Comparison of ENCODE assay signal across 37 cellular contexts in the genomic region with DNA sequence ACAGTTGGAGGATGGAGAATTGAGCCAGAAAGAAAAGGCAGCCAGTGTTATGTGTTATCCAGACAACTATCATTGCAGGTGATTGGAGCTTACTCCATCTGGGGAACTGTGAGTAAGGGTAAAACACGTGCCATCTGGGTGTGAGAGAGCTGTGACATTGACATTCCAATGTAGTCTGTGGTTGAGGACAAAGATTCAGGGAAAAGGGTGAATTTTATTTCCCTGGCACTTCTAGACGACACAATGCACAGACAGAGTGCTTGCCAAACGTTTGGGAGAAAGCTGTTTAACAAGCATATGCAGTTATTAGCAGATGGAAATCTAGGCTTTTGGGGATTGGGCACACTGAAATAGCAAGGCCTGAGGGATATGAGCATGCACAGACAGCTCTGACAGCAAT. TPM values are rescaled to one million over a fixed set of nuclear protein-coding genes. Genes with fewer than 3 reads are reported as not detected.
DNase-seq lines count a peak whose midpoint lies in the region; ATAC-seq and TF ChIP-seq lines count a peak whose summit lies in the region.
"Had no signal": no experiment of that assay in that cellular context is flagged by ENCODE, and none has a peak within 500 bp of the region (broad histone marks: within the 10 kb centered on the region; RNA-seq: fewer than 3 reads in every experiment).

No MANE protein-coding gene starts in this region.

- H2AFZ ChIP-seq in smooth muscle cell (ENCODE audit: low read depth), result no peak overlapping the region
- H2AFZ ChIP-seq: neural progenitor cell had no signal

- H3K4me1 ChIP-seq in smooth muscle cell (ENCODE audit: low read depth), result peaks cover 23% of the 10 kb centered on the region
- no peaks in the 10 kb centered on the region for H3K4me1 ChIP-seq in left lung
- H3K4me1 ChIP-seq: ascending aorta, Caco-2, neural progenitor cell, pancreas, testis had no signal

- H3K27me3 Mint-ChIP-seq in T-helper 1 cell treated with Interleukin-12 subunit alpha and Interleukin-12 subunit beta and Interleukin-4 antibody, amounts not matched to agents 30 μg/mL and 1 μg/mL, for 36 hours (ENCODE audit: low read depth), result peaks cover 4% of the 10 kb centered on the region
- no peaks in the 10 kb centered on the region for H3K27me3 Mint-ChIP-seq in stimulated activated memory B cell treated with anti-CD40 and anti-IgM and Interleukin-4, amounts not matched to agents 10 μg/mL and 1 μg/mL and 100 μg/mL, for 72 hours
- H3K27me3 Mint-ChIP-seq in T-helper 2 cell treated with Interferon-gamma antibody and Interleukin-4, amounts not matched to agents 5 μg/mL and 100 μg/mL, for 36 hours (ENCODE audit: low read depth), result no peaks in the 10 kb centered on the region
- H3K27me3 Mint-ChIP-seq: activated naive CD8-positive, alpha-beta T cell treated with anti-CD3 and anti-CD28 coated beads, Interleukin-2, amount 10 ng/mL, durations not matched to agents 7 days and 5 days had no signal

- H3K36me3 ChIP-seq in smooth muscle cell (ENCODE audit: low read depth) (no peaks in the 10 kb centered on the region), left lung (no peaks in the 10 kb centered on the region)
- H3K36me3 ChIP-seq: ascending aorta, neural progenitor cell, pancreas, SJCRH30 had no signal

- peaks cover 8% of the 10 kb centered on the region for H3K9me3 Mint-ChIP-seq in T-helper 1 cell treated with Interleukin-12 subunit alpha and Interleukin-12 subunit beta and Interleukin-4 antibody, amounts not matched to agents 30 μg/mL and 1 μg/mL, for 36 hours
- peaks cover 8% of the 10 kb centered on the region for H3K9me3 Mint-ChIP-seq in stimulated activated memory B cell treated with anti-CD40 and anti-IgM and Interleukin-4, amounts not matched to agents 10 μg/mL and 1 μg/mL and 100 μg/mL, for 72 hours
- no peaks in the 10 kb centered on the region for H3K9me3 Mint-ChIP-seq in T-helper 2 cell treated with Interferon-gamma antibody and Interleukin-4, amounts not matched to agents 5 μg/mL and 100 μg/mL, for 36 hours

- H4K20me1 ChIP-seq in smooth muscle cell (ENCODE audit: low read depth), result no peaks in the 10 kb centered on the region

- H3K36me3 Mint-ChIP-seq in T-helper 1 cell treated with Interleukin-12 subunit alpha and Interleukin-12 subunit beta and Interleukin-4 antibody, amounts not matched to agents 30 μg/mL and 1 μg/mL, for 36 hours (ENCODE audit: low read depth), result no peaks in the 10 kb centered on the region
- H3K36me3 Mint-ChIP-seq in stimulated activated memory B cell treated with anti-CD40 and anti-IgM and Interleukin-4, amounts not matched to agents 10 μg/mL and 1 μg/mL and 100 μg/mL, for 72 hours, result no peaks in the 10 kb centered on the region
- no peaks in the 10 kb centered on the region for H3K36me3 Mint-ChIP-seq in T-helper 2 cell treated with Interferon-gamma antibody and Interleukin-4, amounts not matched to agents 5 μg/mL and 100 μg/mL, for 36 hours (ENCODE audit: low read depth)
- H3K36me3 Mint-ChIP-seq: activated CD8-positive, alpha-beta memory T cell treated with anti-CD3 and anti-CD28 coated beads, Interleukin-2, amount 10 ng/mL, durations not matched to agents 7 days and 5 days; activated naive CD8-positive, alpha-beta T cell treated with anti-CD3 and anti-CD28 coated beads, Interleukin-2, amount 10 ng/mL, durations not matched to agents 7 days and 5 days; CD14-positive monocyte; neural progenitor cell; T-cell had no signal

- H3F3A ChIP-seq in smooth muscle cell (ENCODE audit: low read depth), result no peaks in the 10 kb centered on the region

- ATAC-seq in HG02763 (IDR thresholded peaks at IDR 0.05; ENCODE audit: unreplicated experiment) (peak; percentile 5), left lung (no peak)
- no peak for ATAC-seq in stimulated activated memory B cell treated with anti-CD40 and anti-IgM and Interleukin-4, amounts not matched to agents 10 μg/mL and 1 μg/mL and 100 μg/mL, for 72 hours
- ATAC-seq: activated CD8-positive, alpha-beta memory T cell treated with anti-CD3 and anti-CD28 coated beads, Interleukin-2, amount 10 ng/mL, durations not matched to agents 7 days and 5 days; activated T-cell treated with anti-CD3 and anti-CD28 coated beads, Interleukin-2, amount 50 U/mL, for 4 hours; effector memory CD8-positive, alpha-beta T cell; left cardiac atrium; T-cell had no signal

- peak overlapping the region; percentile 60 for H3K27ac ChIP-seq in smooth muscle cell (ENCODE audit: low read depth)
- no peak overlapping the region for H3K27ac ChIP-seq in left lung
- H3K27ac ChIP-seq: 22Rv1, ascending aorta, HL-60, neural progenitor cell, pancreas, skin epidermis, testis had no signal

- H3K9ac ChIP-seq in smooth muscle cell (ENCODE audit: low read depth), result peak overlapping the region; percentile 1
- H3K9ac ChIP-seq: neural progenitor cell had no signal

- no peak for DNase-seq in T-helper 1 cell
- peak; percentile 54 for DNase-seq in astrocyte of the hippocampus (ENCODE audit: low read depth, low spot score)
- DNase-seq in smooth muscle cell (lab: John Stamatoyannopoulos, UW; ENCODE audit: unreplicated experiment), result no peak
- DNase-seq in T-helper 2 cell treated with Interferon-gamma antibody and Interleukin-4, amounts not matched to agents 5 μg/mL and 100 μg/mL, for 36 hours (ENCODE audit: low spot score), result no peak
- no peak for DNase-seq in left lung
- DNase-seq: activated CD4-positive, alpha-beta T cell treated with anti-CD3 and anti-CD28 coated beads, Interleukin-2, amount 50 U/mL, for 4 hours; activated CD8-positive, alpha-beta memory T cell treated with anti-CD3 and anti-CD28 coated beads, Interleukin-2, amount 10 ng/mL, durations not matched to agents 7 days and 5 days; activated gamma-delta T cell treated with Interleukin-2 at 50 U/mL for 16 hours; activated naive CD8-positive, alpha-beta T cell treated with anti-CD3 and anti-CD28 coated beads, Interleukin-2, amount 10 ng/mL, durations not matched to agents 7 days and 5 days; activated T-cell treated with anti-CD3 and anti-CD28 coated beads, Interleukin-2, amount 50 U/mL, for 4 hours; Caco-2; central memory CD4-positive, alpha-beta T cell; cortex of kidney; DND-41; effector memory CD8-positive, alpha-beta T cell; hypothalamus; Karpas-422; left cardiac atrium; NCI-H146; NCI-H2107; NCI-H774; pancreas; retina; RPMI8226; SJCRH30; stimulated activated naive CD4-positive, alpha-beta T cell treated with Interleukin-2 at 50 U/mL for 16 hours; T-cell; testis had no signal

- H3K9me3 ChIP-seq in smooth muscle cell (replicated peaks; ENCODE audit: low read depth), result no peaks in the 10 kb centered on the region
- peaks cover 0 to 5% of the 10 kb centered on the region in 2 donors for H3K9me3 ChIP-seq in left lung
- H3K9me3 ChIP-seq: ascending aorta, pancreas, SJCRH30, testis had no signal

- TF ChIP-seq CTCF in smooth muscle cell (IDR thresholded peaks at IDR 0.05; ENCODE audit: borderline replicate concordance, insufficient read depth, poor library complexity, severe bottlenecking) (no peak), left lung (IDR thresholded peaks at IDR 0.05) (no peak)

- H3K4me3 ChIP-seq in smooth muscle cell, result no peak overlapping the region
- H3K4me3 ChIP-seq in left lung, result no peak overlapping the region
- H3K4me3 ChIP-seq: ascending aorta, neural progenitor cell, pancreas, SJCRH30, skin epidermis, testis had no signal

- H3K27me3 ChIP-seq in smooth muscle cell (ENCODE audit: low read depth), result no peaks in the 10 kb centered on the region
- no peaks in the 10 kb centered on the region for H3K27me3 ChIP-seq in left lung
- H3K27me3 ChIP-seq: ascending aorta, neural progenitor cell, pancreas, SJCRH30, testis had no signal

- H3K4me2 ChIP-seq in smooth muscle cell, result peak overlapping the region; percentile 68
- H3K4me2 ChIP-seq: neural progenitor cell had no signal

- H3K4me1 Mint-ChIP-seq in T-helper 1 cell treated with Interleukin-12 subunit alpha and Interleukin-12 subunit beta and Interleukin-4 antibody, amounts not matched to agents 30 μg/mL and 1 μg/mL, for 36 hours (ENCODE audit: low read depth), result peaks cover 11% of the 10 kb centered on the region
- no peaks in the 10 kb centered on the region for H3K4me1 Mint-ChIP-seq in stimulated activated memory B cell treated with anti-CD40 and anti-IgM and Interleukin-4, amounts not matched to agents 10 μg/mL and 1 μg/mL and 100 μg/mL, for 72 hours
- H3K4me1 Mint-ChIP-seq in T-helper 2 cell treated with Interferon-gamma antibody and Interleukin-4, amounts not matched to agents 5 μg/mL and 100 μg/mL, for 36 hours (ENCODE audit: low read depth), result no peaks in the 10 kb centered on the region
- H3K4me1 Mint-ChIP-seq: activated naive CD8-positive, alpha-beta T cell treated with anti-CD3 and anti-CD28 coated beads, Interleukin-2, amount 10 ng/mL, durations not matched to agents 7 days and 5 days; CD14-positive monocyte; T-cell had no signal

- WGBS in smooth muscle cell (ENCODE audit: low lambda C conversion rate), result 8% methylated on average over 3 of the region's 3 CpGs

- no peak overlapping the region for H3K4me3 Mint-ChIP-seq in T-helper 1 cell treated with Interleukin-12 subunit alpha and Interleukin-12 subunit beta and Interleukin-4 antibody, amounts not matched to agents 30 μg/mL and 1 μg/mL, for 36 hours
- no peak overlapping the region for H3K4me3 Mint-ChIP-seq in stimulated activated memory B cell treated with anti-CD40 and anti-IgM and Interleukin-4, amounts not matched to agents 10 μg/mL and 1 μg/mL and 100 μg/mL, for 72 hours
- H3K4me3 Mint-ChIP-seq in T-helper 2 cell treated with Interferon-gamma antibody and Interleukin-4, amounts not matched to agents 5 μg/mL and 100 μg/mL, for 36 hours, result no peak overlapping the region
- H3K4me3 Mint-ChIP-seq: activated CD8-positive, alpha-beta memory T cell treated with anti-CD3 and anti-CD28 coated beads, Interleukin-2, amount 10 ng/mL, durations not matched to agents 7 days and 5 days; activated naive CD8-positive, alpha-beta T cell treated with anti-CD3 and anti-CD28 coated beads, Interleukin-2, amount 10 ng/mL, durations not matched to agents 7 days and 5 days; activated T-cell treated with anti-CD3 and anti-CD28 coated beads, Interleukin-2, amount 50 U/mL, for 4 hours; CD14-positive monocyte; effector memory CD8-positive, alpha-beta T cell; neural progenitor cell; T-cell had no signal

- H3K79me2 ChIP-seq in smooth muscle cell (ENCODE audit: low read depth), result no peaks in the 10 kb centered on the region

- intact Hi-C loops in left lung (cut with DNase I), result no loop called here

- H3K27ac Mint-ChIP-seq in T-helper 1 cell treated with Interleukin-12 subunit alpha and Interleukin-12 subunit beta and Interleukin-4 antibody, amounts not matched to agents 30 μg/mL and 1 μg/mL, for 36 hours, result peak overlapping the region; percentile 47
- no peak overlapping the region for H3K27ac Mint-ChIP-seq in stimulated activated memory B cell treated with anti-CD40 and anti-IgM and Interleukin-4, amounts not matched to agents 10 μg/mL and 1 μg/mL and 100 μg/mL, for 72 hours
- no peak overlapping the region for H3K27ac Mint-ChIP-seq in T-helper 2 cell treated with Interferon-gamma antibody and Interleukin-4, amounts not matched to agents 5 μg/mL and 100 μg/mL, for 36 hours
- H3K27ac Mint-ChIP-seq: activated CD8-positive, alpha-beta memory T cell treated with anti-CD3 and anti-CD28 coated beads, Interleukin-2, amount 10 ng/mL, durations not matched to agents 7 days and 5 days; activated naive CD8-positive, alpha-beta T cell treated with anti-CD3 and anti-CD28 coated beads, Interleukin-2, amount 10 ng/mL, durations not matched to agents 7 days and 5 days; effector memory CD8-positive, alpha-beta T cell; neural progenitor cell; T-cell had no signal

RNA-seq across cellular contexts. Expression of gene CTSO, which starts 21.3 kb away (rescaled TPM):
- total RNA-seq in smooth muscle cell, result 19.2 and 19.7 TPM in 2 replicates
- polyA plus RNA-seq in smooth muscle cell, result 12.4 and 15.4 TPM in 2 replicates
- 10 to 100 TPM; 20.9 to 28.7 TPM for total RNA-seq in left lung
